9 cellular contexts compared by ENCODE assay signal in the genomic region with DNA sequence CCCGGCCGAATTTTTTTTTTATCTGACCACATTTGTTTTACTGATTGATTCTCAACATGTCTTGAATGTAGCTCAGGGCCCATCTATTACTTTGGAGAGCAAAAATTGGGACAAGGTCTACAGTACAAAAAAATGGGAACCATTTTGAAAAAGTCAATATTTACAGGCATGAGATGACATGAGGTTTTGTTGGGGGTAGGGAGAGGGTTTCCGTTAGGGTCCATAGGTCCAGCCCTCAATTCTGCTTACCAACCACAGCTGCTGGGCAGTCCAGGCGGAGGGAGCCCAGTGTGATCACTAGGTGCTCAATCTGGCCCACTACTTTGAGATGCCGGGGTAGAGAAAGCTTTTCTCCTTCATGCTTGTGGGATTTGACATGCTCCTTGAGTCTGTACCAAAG. TPM values are rescaled to one million over a fixed set of nuclear protein-coding genes. Genes with fewer than 3 reads are reported as not detected.
"Had no signal": no experiment of that assay in that cellular context is flagged by ENCODE, and none has a peak within 500 bp of the region (broad histone marks: within the 10 kb centered on the region; RNA-seq: fewer than 3 reads in every experiment).

No MANE protein-coding gene starts in this region.

- H3K4me1 Mint-ChIP-seq: IgD-negative memory B cell had no signal

- ATAC-seq: K562 had no signal

- H3K27ac ChIP-seq: HL-60 had no signal

- FAIRE-seq: HTR-8/SVneo, K562 had no signal

- H3K4me3 Mint-ChIP-seq: IgD-negative memory B cell had no signal

- H3K4me3 ChIP-seq: K562 had no signal

- DNase-seq: IMR-90, KBM-7, KG1 had no signal

- H3K27ac Mint-ChIP-seq: IgD-negative memory B cell had no signal

- H3K36me3 Mint-ChIP-seq: IgD-negative memory B cell had no signal

RNA-seq across cellular contexts. Expression of gene NRIP3, which starts 18.3 kb away (rescaled TPM):
- total RNA-seq: HT-29 had no signal
- polyA plus RNA-seq: IgD-negative memory B cell had no signal

RNA-seq across cellular contexts. Expression of gene ASCL3, which starts 42.6 kb away (rescaled TPM):
- total RNA-seq: HT-29, HT1080, IMR-90, K562 had no signal
- polyA plus RNA-seq: IgD-negative memory B cell, IMR-90, K562 had no signal

RNA-seq across cellular contexts. Expression of gene C11orf16, which starts 52.7 kb away (rescaled TPM):
- total RNA-seq: HT-29, HT1080, IMR-90, K562 had no signal
- polyA plus RNA-seq: IgD-negative memory B cell, IMR-90, K562 had no signal
